ENCODE assay signal across 1 cellular context in the genomic region with DNA sequence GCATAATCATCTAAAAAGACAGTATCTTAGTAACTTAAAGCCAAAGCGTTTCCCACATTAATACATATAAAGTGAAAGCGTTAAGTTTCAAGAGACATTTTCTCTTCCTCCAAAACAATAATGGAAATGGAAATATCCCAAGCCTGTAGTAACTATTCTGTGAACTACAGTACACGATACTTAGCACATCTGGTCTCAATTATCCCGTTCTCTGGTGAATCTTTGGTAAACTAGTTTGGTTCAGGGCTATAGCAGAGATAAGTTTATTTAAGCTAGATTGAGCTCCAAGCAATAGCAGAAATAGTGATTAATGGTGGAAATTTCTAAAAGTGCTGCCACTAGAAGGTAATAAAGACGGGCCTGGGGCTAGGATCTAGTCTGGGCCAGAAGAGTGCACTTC.
TF ChIP-seq lines count a peak whose summit lies in the region.

No MANE protein-coding gene starts in this region.

TF ChIP-seq in A549, 52 proteins besides CTCF, POLR2A, EP300 and RAD21 (continued from another document):
- no peak for TF ChIP-seq RCOR1 (IDR thresholded peaks at IDR 0.05; ENCODE audit: low read depth, low read length)
- no peak for TF ChIP-seq ZC3H11A (IDR thresholded peaks at IDR 0.05)
- TF ChIP-seq HEYL (CRISPR knock-in tag; IDR thresholded peaks at IDR 0.05) = no peak
- TF ChIP-seq CHD2 (IDR thresholded peaks at IDR 0.05; ENCODE audit: low read length, partially characterized antibody) = no peak
- TF ChIP-seq HOXB5 (CRISPR knock-in tag; IDR thresholded peaks at IDR 0.05) = no peak
